Comparison of ENCODE assay signal across 1 cellular context in the genomic region with DNA sequence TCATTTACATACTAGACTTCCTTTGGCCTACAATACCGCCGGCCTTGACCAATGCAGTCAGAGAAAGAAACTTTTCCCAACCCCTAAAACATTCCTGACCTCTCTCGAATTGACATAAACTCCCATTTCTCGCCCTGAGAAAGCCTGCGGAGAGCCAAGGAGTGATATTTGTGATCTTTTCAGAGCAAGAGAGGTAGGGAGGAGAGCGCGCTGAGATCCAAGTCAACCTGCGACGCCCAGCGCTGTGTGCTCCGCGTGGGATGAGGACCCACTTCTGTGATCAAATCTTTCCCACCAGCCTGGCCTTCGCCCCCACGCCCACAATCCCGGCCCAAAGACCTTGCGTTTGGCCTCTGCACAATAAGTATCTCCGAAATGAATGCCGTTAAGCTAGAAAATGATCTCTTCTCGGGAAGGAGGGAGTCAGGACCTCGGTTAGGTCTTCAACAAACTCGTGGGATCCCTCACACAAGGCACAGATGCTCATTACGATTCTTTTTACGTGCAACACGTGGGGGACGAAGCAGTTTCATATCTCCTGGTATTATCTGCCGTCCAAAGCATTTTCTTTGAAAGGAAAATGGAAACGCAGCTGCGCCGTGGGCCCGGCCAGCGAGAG.
TF ChIP-seq lines count a peak whose summit lies in the region.

No MANE protein-coding gene starts in this region.

TF ChIP-seq in HepG2, 621 proteins besides CTCF, POLR2A, EP300 and RAD21 (continued from another document):
- TF ChIP-seq, protein P1, sequence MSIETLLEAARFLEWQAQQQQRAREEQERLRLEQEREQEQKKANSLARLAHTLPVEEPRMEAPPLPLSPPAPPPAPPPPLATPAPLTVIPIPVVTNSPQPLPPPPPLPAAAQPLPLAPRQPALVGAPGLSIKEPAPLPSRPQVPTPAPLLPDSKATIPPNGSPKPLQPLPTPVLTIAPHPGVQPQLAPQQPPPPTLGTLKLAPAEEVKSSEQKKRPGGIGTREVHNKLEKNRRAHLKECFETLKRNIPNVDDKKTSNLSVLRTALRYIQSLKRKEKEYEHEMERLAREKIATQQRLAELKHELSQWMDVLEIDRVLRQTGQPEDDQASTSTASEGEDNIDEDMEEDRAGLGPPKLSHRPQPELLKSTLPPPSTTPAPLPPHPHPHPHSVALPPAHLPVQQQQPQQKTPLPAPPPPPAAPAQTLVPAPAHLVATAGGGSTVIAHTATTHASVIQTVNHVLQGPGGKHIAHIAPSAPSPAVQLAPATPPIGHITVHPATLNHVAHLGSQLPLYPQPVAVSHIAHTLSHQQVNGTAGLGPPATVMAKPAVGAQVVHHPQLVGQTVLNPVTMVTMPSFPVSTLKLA (IDR thresholded peaks at IDR 0.05), result 0 out of 2 replicates have a peak, but pooled peaks have one; percentile 13
- TF ChIP-seq SP1 (IDR thresholded peaks at IDR 0.05), result no peak
- no peak for TF ChIP-seq SP1 (CRISPR knock-in tag; IDR thresholded peaks at IDR 0.05)
- TF ChIP-seq ZNF382 (CRISPR knock-in tag; IDR thresholded peaks at IDR 0.05; ENCODE audit: borderline replicate concordance), result no peak
- no peak for TF ChIP-seq SIN3A (IDR thresholded peaks at IDR 0.05; ENCODE audit: borderline replicate concordance, low read depth, low read length)
- no peak for TF ChIP-seq ZBTB7B (CRISPR knock-in tag; IDR thresholded peaks at IDR 0.05)
